ENCODE assay signal across 8 cellular contexts in genomic region chr7:3154881-3155494, GRCh38.
A peak's percentile ranks its signal among the peaks of the same experiment; 100 is the strongest.
DNase-seq lines count a peak whose midpoint lies in the region; ATAC-seq, FAIRE-seq and TF ChIP-seq lines count a peak whose summit lies in the region.

No MANE protein-coding gene starts in this region.

- no peak overlapping the region for H3K27ac ChIP-seq in coronary artery

- no peak overlapping the region for H3K4me3 ChIP-seq in Loucy (ENCODE audit: low read length, poor library complexity, severe bottlenecking)
- H3K4me3 ChIP-seq in coronary artery, result no peak overlapping the region

- H3K4me3 Mint-ChIP-seq in nephron, result peak overlapping the region in 1 of 3 experiments; percentile 7

- no peaks in the 10 kb centered on the region for H3K9me2 ChIP-seq in Loucy (replicated peaks; ENCODE audit: low read depth, low read length)

- H3K27me3 ChIP-seq in Loucy (ENCODE audit: insufficient read depth, low read length, poor library complexity, severe bottlenecking), result no peaks in the 10 kb centered on the region

- H3K79me2 ChIP-seq in Loucy (ENCODE audit: insufficient read depth, low read length), result no peaks in the 10 kb centered on the region

- H3K9me3 Mint-ChIP-seq in nephron, result peaks cover 11% of the 10 kb centered on the region

- FAIRE-seq in urothelium cell line (lab: Jason Lieb, UNC), result peak; percentile 30

- H3K4me1 ChIP-seq in Loucy (ENCODE audit: insufficient read depth, low read length, poor library complexity, severe bottlenecking), result peaks cover 19% of the 10 kb centered on the region

- no peak overlapping the region for H3K4me2 ChIP-seq in Loucy (ENCODE audit: low read depth, low read length, poor library complexity, severe bottlenecking)

- peak; percentile 65 for DNase-seq in ACHN
- DNase-seq in activated CD4-positive, CD25-positive, alpha-beta regulatory T cell treated with anti-CD3 and anti-CD28 coated beads, Interleukin-2, amount 50 U/mL, for 16 hours (ENCODE audit: low read depth, low spot score), result peak; percentile 25
- DNase-seq in coronary artery (ENCODE audit: low spot score), result no peak
- DNase-seq in urothelium cell line (ENCODE audit: low spot score), result peak; percentile 57

- H3K9me3 ChIP-seq in Loucy (ENCODE audit: insufficient read depth, low read depth, low read length), result no peaks in the 10 kb centered on the region

- H3K27ac Mint-ChIP-seq in nephron, result no peak overlapping the region

- H3K4me1 Mint-ChIP-seq in nephron, result peaks cover 12% of the 10 kb centered on the region

- no peaks in the 10 kb centered on the region for H3K36me3 ChIP-seq in Loucy (ENCODE audit: insufficient read depth, low read length)

- no peaks in the 10 kb centered on the region for H4K20me1 ChIP-seq in Loucy (ENCODE audit: insufficient read depth, low read length, poor library complexity, severe bottlenecking)

- H3K36me3 Mint-ChIP-seq in nephron (ENCODE audit: low read depth), result no peaks in the 10 kb centered on the region

- no peaks in the 10 kb centered on the region for H3F3A ChIP-seq in Loucy (ENCODE audit: low read depth)

- in situ Hi-C loops in ACHN (cut with HindIII; ENCODE audit: low pct_ligation_motif_present, low pct_unique_long_range_greater_than_20kb, low sequenced_read_pairs), result no loop called here

- H2AFZ ChIP-seq in Loucy (ENCODE audit: low read length), result peak overlapping the region; percentile 31; the same call in 1 of the 2 replicates

- H3K27me3 Mint-ChIP-seq in nephron (ENCODE audit: low read depth), result peaks cover 24% of the 10 kb centered on the region

- no peak overlapping the region for H3K9ac ChIP-seq in Loucy (ENCODE audit: low read depth, low read length, poor library complexity, severe bottlenecking)

- no peak for ATAC-seq in HG02885 (IDR thresholded peaks at IDR 0.05; ENCODE audit: poor library complexity, unreplicated experiment)

- peak; percentile 74 for TF ChIP-seq CTCF in GM12872 (IDR thresholded peaks at IDR 0.05; ENCODE audit: insufficient read depth, low read depth, low read length)
- TF ChIP-seq CTCF in Loucy (conservative IDR thresholded peaks at IDR 0.05; ENCODE audit: low read length), result peak; percentile 98
- TF ChIP-seq CTCF in coronary artery (IDR thresholded peaks at IDR 0.05), result peak; percentile 31
- peak; percentile 28 to 58 (median 41) for TF ChIP-seq CTCF in nephron (IDR thresholded peaks at IDR 0.05; ENCODE audit: unreplicated experiment in 3 of 3)

Comparison
In these comparisons a context has a peak if more than half of its experiments do, and no peak if none do; other contexts are left out.
1. CTCF ChIP-seq: peak in every context shown above with its lines; median percentile 98 in Loucy; 74 in GM12872; 41 in nephron; 31 in coronary artery.